In the genomic region with DNA sequence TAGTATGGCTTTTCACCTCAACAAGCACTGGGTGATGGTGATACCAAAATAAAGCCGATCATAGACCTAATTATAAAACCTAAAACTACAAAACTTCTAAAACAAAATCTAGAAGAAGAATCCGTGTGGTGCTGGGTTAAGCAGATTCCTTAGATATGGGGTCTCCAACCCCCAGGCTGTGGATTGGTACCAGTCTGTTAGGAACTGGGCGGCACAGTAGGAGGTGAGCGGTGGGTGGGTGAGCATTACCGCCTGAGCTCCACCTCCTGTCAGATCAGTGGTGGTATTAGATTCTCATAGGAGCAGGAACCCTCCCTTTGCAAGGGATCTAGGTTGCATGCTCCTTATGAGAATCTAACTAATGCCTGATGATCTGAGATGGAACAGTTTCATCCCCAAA, we compare ENCODE assay signal across 22 cellular contexts.
"Had no signal": no experiment of that assay in that cellular context is flagged by ENCODE, and none has a peak within 500 bp of the region (broad histone marks: within the 10 kb centered on the region; RNA-seq: fewer than 3 reads in every experiment).

No MANE protein-coding gene starts in this region.

- H3K27me3 ChIP-seq: MG63, SJSA1 had no signal

- H3K27ac ChIP-seq: SJSA1, SK-N-MC had no signal

- H3K4me3 ChIP-seq: MG63, SJSA1, SK-N-MC had no signal

- H3K9me3 ChIP-seq: MG63, SJSA1 had no signal

- DNase-seq: KBM-7, MG63, NCI-H1092, NCI-H1105 treated with DMSO at 0.1 percent for 48 hours, NCI-H1417 treated with DMSO at 0.1 percent for 48 hours, NCI-H146, NCI-H1694 treated with DMSO at 0.1 percent for 48 hours, NCI-H1930, NCI-H2081, NCI-H2107, NCI-H2171, NCI-H226, NCI-H446, NCI-H510A, NCI-H524 treated with DMSO at 0.1 percent for 48 hours, NCI-H69, NCI-H774, Right ventricle myocardium superior, RPMI8226, SIG-M5 had no signal
